Comparison of ENCODE assay signal across 25 cellular contexts in genomic region chr18:26940744-26941398, GRCh38.
"Had no signal": no experiment of that assay in that cellular context is flagged by ENCODE, and none has a peak within 500 bp of the region (broad histone marks: within the 10 kb centered on the region; RNA-seq: fewer than 3 reads in every experiment).

No MANE protein-coding gene starts in this region.

- H3K27ac ChIP-seq: adrenal gland, ascending aorta, brain microvascular endothelial cell, colonic mucosa, neural progenitor cell, parathyroid adenoma, psoas muscle, tibial nerve had no signal

- H3K4me2 ChIP-seq: neural progenitor cell, smooth muscle cell had no signal

- H3K9ac ChIP-seq: neural progenitor cell, parathyroid adenoma had no signal

- DNase-seq: activated CD4-positive, alpha-beta T cell treated with anti-CD3 and anti-CD28 coated beads for 4 hours; activated CD4-positive, alpha-beta T cell treated with anti-CD3 and anti-CD28 coated beads, Interleukin-2, amount 50 U/mL, for 48 hours; activated CD8-positive, alpha-beta memory T cell treated with anti-CD3 and anti-CD28 coated beads for 24 hours; activated effector memory CD4-positive, alpha-beta T cell treated with anti-CD3 and anti-CD28 coated beads, Interleukin-2, amount 50 U/mL, for 16 hours; activated naive CD4-positive, alpha-beta T cell treated with anti-CD3 and anti-CD28 coated beads for 36 hours; activated naive CD8-positive, alpha-beta T cell treated with anti-CD3 and anti-CD28 coated beads for 36 hours; adrenal gland; brain microvascular endothelial cell; colonic mucosa; effector memory CD4-positive, alpha-beta T cell; kidney glomerular epithelial cell; naive thymus-derived CD4-positive, alpha-beta T cell; occipital lobe; psoas muscle; stimulated activated CD4-positive, alpha-beta T cell treated with anti-CD3 and anti-CD28 coated beads, Interleukin-1b, Interleukin-23, amount 100 ng/mL, for 48 hours; stimulated activated CD4-positive, alpha-beta T cell treated with anti-CD3 and anti-CD28 coated beads, Interleukin-4, amount 100 ng/mL, for 4 hours; stimulated activated CD8-positive, alpha-beta memory T cell treated with anti-CD3 and anti-CD28 coated beads, Interleukin-4, amount 100 ng/mL, for 48 hours; stimulated activated naive CD8-positive, alpha-beta T cell treated with anti-CD3 and anti-CD28 coated beads, Interleukin-15, amount 100 ng/mL, for 72 hours; T-helper 1 cell had no signal

- H2AFZ ChIP-seq: neural progenitor cell, parathyroid adenoma had no signal

- H3K9me3 ChIP-seq: adrenal gland, ascending aorta, colonic mucosa, psoas muscle, tibial nerve had no signal

- H3K27me3 ChIP-seq: adrenal gland, ascending aorta, brain microvascular endothelial cell, colonic mucosa, neural progenitor cell, tibial nerve had no signal

- H3K79me2 ChIP-seq: parathyroid adenoma had no signal

- H3K36me3 ChIP-seq: adrenal gland, ascending aorta, brain microvascular endothelial cell, colonic mucosa, neural progenitor cell, tibial nerve had no signal

- H3K4me3 ChIP-seq: adrenal gland, ascending aorta, colonic mucosa, neural progenitor cell, smooth muscle cell, tibial nerve had no signal

- ATAC-seq: naive thymus-derived CD4-positive, alpha-beta T cell; stimulated activated memory B cell treated with anti-CD40 and anti-IgM and Interleukin-4, amounts not matched to agents 10 μg/mL and 1 μg/mL and 100 μg/mL, for 72 hours; stimulated activated naive CD8-positive, alpha-beta T cell treated with anti-CD3 and anti-CD28 coated beads, Interleukin-15, amount 100 ng/mL, for 72 hours had no signal
